16 cellular contexts compared by ENCODE assay signal in the genomic region with DNA sequence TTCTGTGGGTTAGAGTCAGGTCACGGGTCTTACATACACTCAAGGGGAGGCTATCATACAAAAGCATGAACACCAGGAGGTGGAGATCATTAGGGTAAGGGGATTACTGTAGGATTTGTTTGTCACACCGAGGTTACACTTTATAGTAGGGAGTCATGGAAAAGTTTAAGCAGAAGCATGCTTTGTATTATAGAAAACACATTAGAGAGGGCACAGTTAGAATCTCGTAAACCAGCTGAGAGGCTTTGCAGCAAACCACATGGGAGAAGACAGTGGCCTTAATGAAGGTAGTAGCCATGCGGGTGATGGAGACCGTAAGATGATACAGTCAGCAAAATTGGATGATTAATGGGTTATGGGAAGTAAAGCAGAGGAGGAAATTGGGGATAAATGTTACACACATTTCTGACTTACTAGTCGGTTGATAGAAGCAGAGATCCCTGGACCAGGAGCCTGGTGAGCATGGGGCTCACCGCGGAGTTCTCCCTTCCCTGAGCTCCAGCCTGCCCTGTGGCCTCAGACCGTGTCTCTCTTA.
DNase-seq lines count a peak whose midpoint lies in the region; ATAC-seq and TF ChIP-seq lines count a peak whose summit lies in the region.
"Had no signal": no experiment of that assay in that cellular context is flagged by ENCODE, and none has a peak within 500 bp of the region (broad histone marks: within the 10 kb centered on the region; RNA-seq: fewer than 3 reads in every experiment).

No MANE protein-coding gene starts in this region.

- no TSS peak for BruUV-seq in IMR-90 (replicated peaks; lab: Mats Ljungman, UMichigan)
- BruUV-seq in Calu3 (replicated peaks; lab: Mats Ljungman, UMichigan): no TSS peak

- H4K8ac ChIP-seq in IMR-90 (ENCODE audit: low read depth in 2 of 2, low read length in 2 of 2): no peak overlapping the region

- H2BK120ac ChIP-seq in IMR-90 (ENCODE audit: low read depth, low read length): no peak overlapping the region

- no peak overlapping the region for H3K9ac ChIP-seq in IMR-90 (ENCODE audit: low read depth, low read length)

- H4K91ac ChIP-seq in IMR-90 (ENCODE audit: insufficient read depth, low read depth, low read length): no peak overlapping the region

- peak overlapping the region; percentile 0 to 84 (median 69) for H3K27ac Mint-ChIP-seq in immature natural killer cell
- no peak overlapping the region for H3K27ac Mint-ChIP-seq in Calu3 (ENCODE audit: unreplicated experiment)
- H3K27ac Mint-ChIP-seq: stimulated activated naive CD8-positive, alpha-beta T cell treated with anti-CD3 and anti-CD28 coated beads, Interleukin-15, amount 100 ng/mL, for 72 hours had no signal

- no peak overlapping the region for H3K23ac ChIP-seq in IMR-90 (ENCODE audit: low read depth, low read length)

- H3K4ac ChIP-seq in IMR-90 (ENCODE audit: low read depth, low read length): peak overlapping the region; percentile 46

- no peak overlapping the region for H4K5ac ChIP-seq in IMR-90 (ENCODE audit: low read depth, low read length)

- H3K9me3 ChIP-seq in IMR-90 (ENCODE audit: control insufficient read depth, insufficient read depth, low read length) (no peaks in the 10 kb centered on the region), adrenal gland (replicated peaks in 1 of 3) (no peaks in the 10 kb centered on the region), stomach (peaks cover 0 to under 1% (median 0%) of the 10 kb centered on the region in 4 donors)
- H3K9me3 ChIP-seq: BE2C had no signal

- H3K27me3 ChIP-seq in IMR-90 (ENCODE audit: control insufficient read depth, insufficient read depth, low read length): no peaks in the 10 kb centered on the region
- H3K27me3 ChIP-seq in adrenal gland: no peaks in the 10 kb centered on the region
- no peaks in the 10 kb centered on the region for H3K27me3 ChIP-seq in stomach
- H3K27me3 ChIP-seq: BE2C, brain microvascular endothelial cell had no signal

- dilution Hi-C loops in IMR-90 (cut with HindIII; ENCODE audit: low sequenced_read_pairs, unreplicated experiment): no loop called here

- H3K4me2 ChIP-seq in IMR-90 (ENCODE audit: low read depth, low read length): no peak overlapping the region

- TF ChIP-seq RAD21 in IMR-90 (IDR thresholded peaks at IDR 0.05; ENCODE audit: low read length): no peak

- H2BK5ac ChIP-seq in IMR-90 (ENCODE audit: low read depth, low read length, poor library complexity, severe bottlenecking): no peak overlapping the region

- POLR2A ChIA-PET in IMR-90 (lab: Charles Lee; ENCODE audit: unreplicated experiment) (no interaction called here), RWPE1 (lab: Yijun Ruan, JAX; ENCODE audit: low non-redundant PET) (no interaction called here)

- peak overlapping the region; percentile 80; the same call in 1 of the 2 replicates for H3K14ac ChIP-seq in IMR-90 (replicated peaks; ENCODE audit: low read depth, low read length)

- no peak overlapping the region; the same call in 1 of the 2 replicates for H3K18ac ChIP-seq in IMR-90 (ENCODE audit: low read depth, low read length)

- DNase-seq in IMR-90 (no peak), adrenal gland (no peak), immature natural killer cell (no peak), stomach (no peak), Calu3 (no peak), T-helper 9 cell (no peak), RWPE1 (ENCODE audit: low spot score) (no peak)
- DNase-seq: activated CD4-positive, CD25-positive, alpha-beta regulatory T cell treated with anti-CD3 and anti-CD28 coated beads, Interleukin-2, amount 50 U/mL, for 72 hours; BE2C; brain microvascular endothelial cell; effector memory CD4-positive, alpha-beta T cell; left colon; NCI-H146; NCI-H446; stimulated activated naive CD8-positive, alpha-beta T cell treated with anti-CD3 and anti-CD28 coated beads, Interleukin-15, amount 100 ng/mL, for 72 hours had no signal

- H4K20me1 ChIP-seq in IMR-90 (ENCODE audit: insufficient read depth, low read length): no peaks in the 10 kb centered on the region

- H3K36me3 Mint-ChIP-seq in immature natural killer cell: no peaks in the 10 kb centered on the region
- H3K36me3 Mint-ChIP-seq in Calu3 (ENCODE audit: insufficient read depth, unreplicated experiment): no peaks in the 10 kb centered on the region

- H3K56ac ChIP-seq in IMR-90 (ENCODE audit: extremely low read depth, insufficient read depth, low read length): no peak overlapping the region

- in situ Hi-C loops in IMR-90 (cut with MboI; ENCODE audit: low sequenced_read_pairs): no loop called here

- TF ChIP-seq EP300 in stomach (IDR thresholded peaks at IDR 0.05): no peak

- TF ChIP-seq POLR2A in IMR-90 (IDR thresholded peaks at IDR 0.05; ENCODE audit: low read depth, low read length) (no peak), adrenal gland (IDR thresholded peaks at IDR 0.05) (no peak), stomach (IDR thresholded peaks at IDR 0.05) (no peak)

- peaks cover 0 to 77% of the 10 kb centered on the region in 2 donors for H3K4me1 Mint-ChIP-seq in immature natural killer cell
- H3K4me1 Mint-ChIP-seq in Calu3 (ENCODE audit: low read depth, unreplicated experiment): no peaks in the 10 kb centered on the region

- no peak overlapping the region for H2AFZ ChIP-seq in IMR-90 (replicated peaks; ENCODE audit: low read length, poor library complexity)

- intact Hi-C loops in IMR-90 (cut with micrococcal nuclease) (no loop called here), adrenal gland (cut with DNase I) (no loop called here), stomach (cut with DNase I; ENCODE audit: low total_unique reads) (no loop called here), Calu3 (cut with micrococcal nuclease; ENCODE audit: unreplicated experiment) (no loop called here)

- H3K27me3 Mint-ChIP-seq in immature natural killer cell (ENCODE audit: low read depth in 3 of 3) (peaks cover 0 to 1% (median 0%) of the 10 kb centered on the region in 3 donors), Calu3 (ENCODE audit: unreplicated experiment) (no peaks in the 10 kb centered on the region)
- H3K27me3 Mint-ChIP-seq: stimulated activated naive CD8-positive, alpha-beta T cell treated with anti-CD3 and anti-CD28 coated beads, Interleukin-15, amount 100 ng/mL, for 72 hours had no signal

- peaks cover 5 to 18% of the 10 kb centered on the region in 2 experiments; a peak in 2 of 4 replicates for H3K79me1 ChIP-seq in IMR-90 (ENCODE audit: low read depth in 1 of 2, low read length in 2 of 2)

- H3K4me3 ChIP-seq in IMR-90 (ENCODE audit: insufficient read depth, low read depth, low read length): no peak overlapping the region
- no peak overlapping the region for H3K4me3 ChIP-seq in adrenal gland
- no peak overlapping the region for H3K4me3 ChIP-seq in stomach

- WGBS in IMR-90 (ENCODE audit: extremely low coverage in 2 of 2, insufficient read length in 1 of 2), 2 experiments: 86% methylated on average over 2 of the region's 9 CpGs; no CpG with 5 or more reads in 1 of the 2 experiments
- 91 to 94% (median 93%) methylated on average over 9 of the region's 9 CpGs for WGBS in adrenal gland, 4 donors
- 93 to 97% (median 96%) methylated on average over 9 of the region's 9 CpGs for WGBS in stomach, 5 donors

- peaks cover 11% of the 10 kb centered on the region for H3K9me1 ChIP-seq in IMR-90 (ENCODE audit: insufficient read depth, low read length)

- H3K36me3 ChIP-seq in IMR-90 (ENCODE audit: control insufficient read depth, insufficient read depth, low read length) (no peaks in the 10 kb centered on the region), adrenal gland (replicated peaks in 1 of 2) (no peaks in the 10 kb centered on the region), stomach (no peaks in the 10 kb centered on the region)
- H3K36me3 ChIP-seq: BE2C, brain microvascular endothelial cell had no signal

- no peak overlapping the region for H3K27ac ChIP-seq in IMR-90 (ENCODE audit: insufficient read depth, low read length)
- H3K27ac ChIP-seq in adrenal gland: peak overlapping the region in 4 of 5 donors; percentile 83 to 95 (median 89)
- H3K27ac ChIP-seq in stomach: peak overlapping the region in 3 of 5 donors; percentile 38 to 76 (median 70)
- H3K27ac ChIP-seq in RWPE1: no peak overlapping the region

- ATAC-seq in IMR-90 (ENCODE audit: low read depth): no peak
- no peak for ATAC-seq in GM18519 (IDR thresholded peaks at IDR 0.05; ENCODE audit: low FRiP score, unreplicated experiment)
- ATAC-seq: left colon; stimulated activated naive CD8-positive, alpha-beta T cell treated with anti-CD3 and anti-CD28 coated beads, Interleukin-15, amount 100 ng/mL, for 72 hours had no signal

- CTCF ChIA-PET in IMR-90 (lab: Yijun Ruan, JAX): interaction anchor here (1.0 kb wide), 1 partner anchor 27 kb away, joined by 3 read pairs; no protein-coding TSS in a partner anchor
- CTCF ChIA-PET in Calu3 (lab: Charles Lee): interaction anchor here (0.5 kb wide), 1 partner anchor 16 kb away, joined by 4 read pairs; no protein-coding TSS in a partner anchor
- CTCF ChIA-PET in RWPE1 (lab: Yijun Ruan, JAX): no interaction called here

- no peak overlapping the region for H2BK20ac ChIP-seq in IMR-90 (ENCODE audit: low read depth, low read length)

- TF ChIP-seq CTCF in IMR-90 (conservative IDR thresholded peaks at IDR 0.05; ENCODE audit: low read depth, low read length) (no peak), adrenal gland (IDR thresholded peaks at IDR 0.05) (no peak), stomach (IDR thresholded peaks at IDR 0.05) (no peak), Calu3 (IDR thresholded peaks at IDR 0.05; ENCODE audit: unreplicated experiment) (no peak), RWPE1 (conservative IDR thresholded peaks at IDR 0.05; ENCODE audit: low read depth) (no peak)

- no peaks in the 10 kb centered on the region for H3K9me3 Mint-ChIP-seq in immature natural killer cell
- no peaks in the 10 kb centered on the region for H3K9me3 Mint-ChIP-seq in Calu3 (ENCODE audit: low read depth, unreplicated experiment)
- H3K9me3 Mint-ChIP-seq: stimulated activated naive CD8-positive, alpha-beta T cell treated with anti-CD3 and anti-CD28 coated beads, Interleukin-15, amount 100 ng/mL, for 72 hours had no signal

- H2BK15ac ChIP-seq in IMR-90 (ENCODE audit: low read depth, low read length): no peak overlapping the region; the same call in 2 of the 3 replicates

- H3K4me3 Mint-ChIP-seq in immature natural killer cell: peak overlapping the region; percentile 11 to 34 (median 21)
- H3K4me3 Mint-ChIP-seq in Calu3 (ENCODE audit: low read depth, unreplicated experiment): no peak overlapping the region
- H3K4me3 Mint-ChIP-seq: stimulated activated naive CD8-positive, alpha-beta T cell treated with anti-CD3 and anti-CD28 coated beads, Interleukin-15, amount 100 ng/mL, for 72 hours had no signal

- H2AK5ac ChIP-seq in IMR-90 (ENCODE audit: low read depth, low read length): peak overlapping the region; percentile 66; the same call in 1 of the 2 replicates

- no peak overlapping the region for H2AK9ac ChIP-seq in IMR-90 (replicated peaks; ENCODE audit: low read depth, low read length, poor library complexity)

- H3K4me1 ChIP-seq in IMR-90 (ENCODE audit: control insufficient read depth, insufficient read depth, low read length) (peaks cover 9% of the 10 kb centered on the region), adrenal gland (replicated peaks in 1 of 2) (peaks cover 24 to 48% of the 10 kb centered on the region in 2 donors), stomach (peaks cover 6 to 37% (median 19%) of the 10 kb centered on the region in 4 donors)
- H3K4me1 ChIP-seq: BE2C had no signal

TF ChIP-seq in IMR-90, 13 proteins besides CTCF, POLR2A, EP300 and RAD21 (continues in another document):
- no peak for TF ChIP-seq SMC3 (IDR thresholded peaks at IDR 0.05; ENCODE audit: low read depth, low read length)
- no peak for TF ChIP-seq CEBPB (IDR thresholded peaks at IDR 0.05; ENCODE audit: low read depth, low read length)

Comparison
In these comparisons a context has a peak if more than half of its experiments do, and no peak if none do; other contexts are left out.
1. H3K27ac ChIP-seq: peak in adrenal gland (4 of 5) and stomach (3 of 5); none in IMR-90 (single experiment) and RWPE1 (single experiment).